In the genomic region with DNA sequence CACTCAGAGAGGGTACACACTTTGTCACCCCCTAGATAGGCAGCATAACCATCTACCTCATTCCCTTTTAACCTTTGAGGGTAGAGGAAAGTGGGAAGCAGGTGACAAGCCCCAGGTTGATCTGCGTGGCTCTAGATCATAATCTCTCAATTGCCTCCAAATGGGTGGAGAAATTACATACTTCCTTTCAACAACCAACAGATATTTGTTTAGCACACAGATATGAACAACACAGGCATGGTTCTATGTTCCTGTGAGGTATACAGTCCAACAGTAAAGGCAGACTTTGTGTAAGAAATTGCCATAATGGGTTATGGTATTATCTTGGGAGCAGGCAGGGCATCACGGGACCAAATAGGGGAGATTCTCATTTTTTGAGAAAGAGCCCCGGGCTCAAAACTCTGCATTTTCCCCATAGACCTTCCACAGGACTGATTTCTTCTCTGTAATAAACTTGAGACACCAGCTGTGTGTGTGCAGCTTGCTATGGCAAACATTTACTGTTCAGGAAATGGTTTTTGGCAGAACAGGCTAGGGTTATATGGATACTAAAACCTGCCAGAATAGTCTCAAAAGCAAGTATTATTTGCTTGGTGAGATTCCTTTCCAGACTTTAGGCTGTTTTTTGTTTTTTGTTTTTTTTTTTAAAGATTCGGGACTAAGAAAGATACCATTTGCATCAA, we compare ENCODE assay signal across 22 cellular contexts.
A peak's percentile ranks its signal among the peaks of the same experiment; 100 is the strongest.
DNase-seq lines count a peak whose midpoint lies in the region; ATAC-seq and TF ChIP-seq lines count a peak whose summit lies in the region.
"Had no signal": no experiment of that assay in that cellular context is flagged by ENCODE, and none has a peak within 500 bp of the region (broad histone marks: within the 10 kb centered on the region; RNA-seq: fewer than 3 reads in every experiment).

No MANE protein-coding gene starts in this region.

- no peak for TF ChIP-seq CTCF in nephron (IDR thresholded peaks at IDR 0.05; ENCODE audit: unreplicated experiment in 3 of 3)

- H3K4me3 Mint-ChIP-seq in nephron: peak overlapping the region in 1 of 3 experiments; percentile 12
- H3K4me3 Mint-ChIP-seq: activated naive CD8-positive, alpha-beta T cell; activated T-helper 1 cell treated with anti-CD3 and anti-CD28 coated beads, Interleukin-12 subunit alpha, Interleukin-12 subunit beta, Interleukin-2, Interleukin-4 antibody, amounts not matched to agents 30 ng/mL and 10 ng/mL and 1 ng/mL, durations not matched to agents 14 hours and 24 hours and 36 hours; dendritic cell treated with granulocyte-macrophage colony-stimulating factor and Interleukin-4, amounts not matched to agents 40 ng/mL and 50 ng/mL, for 4 days; nephron progenitor cell; stimulated activated naive CD8-positive, alpha-beta T cell treated with anti-CD3 and anti-CD28 coated beads, Interleukin-15, amount 100 ng/mL, for 72 hours had no signal

- H3K36me3 Mint-ChIP-seq in nephron (ENCODE audit: low read depth): peaks cover 9% of the 10 kb centered on the region
- H3K36me3 Mint-ChIP-seq: activated naive CD8-positive, alpha-beta T cell had no signal

- peaks cover 21% of the 10 kb centered on the region for H3K4me1 Mint-ChIP-seq in nephron
- H3K4me1 Mint-ChIP-seq: stimulated activated naive CD8-positive, alpha-beta T cell treated with anti-CD3 and anti-CD28 coated beads, Interleukin-15, amount 100 ng/mL, for 72 hours had no signal

- peaks cover 7% of the 10 kb centered on the region for H3K9me3 Mint-ChIP-seq in nephron
- H3K9me3 Mint-ChIP-seq: activated T-helper 1 cell treated with anti-CD3 and anti-CD28 coated beads, Interleukin-12 subunit alpha, Interleukin-12 subunit beta, Interleukin-2, Interleukin-4 antibody, amounts not matched to agents 30 ng/mL and 10 ng/mL and 1 ng/mL, durations not matched to agents 14 hours and 24 hours and 36 hours; dendritic cell treated with granulocyte-macrophage colony-stimulating factor and Interleukin-4, amounts not matched to agents 40 ng/mL and 50 ng/mL, for 4 days; stimulated activated naive CD8-positive, alpha-beta T cell treated with anti-CD3 and anti-CD28 coated beads, Interleukin-15, amount 100 ng/mL, for 72 hours had no signal

- DNase-seq in DMS53 treated with DMSO at 0.1 percent for 48 hours (lab: John Stamatoyannopoulos, UW; ENCODE audit: unreplicated experiment): peak; percentile 69
- DNase-seq in NCI-H2029 (lab: John Stamatoyannopoulos, UW): peak; percentile 86
- DNase-seq in SHP77 treated with DMSO at 0.1 percent for 48 hours (lab: John Stamatoyannopoulos, UW): peak; percentile 66
- no peak for DNase-seq in activated CD4-positive, alpha-beta T cell treated with anti-CD3 and anti-CD28 coated beads, Interleukin-2, amount 50 U/mL, for 4 hours
- no peak for DNase-seq in cerebellum (ENCODE audit: low spot score)
- DNase-seq: AML-193; Karpas-422; NCI-H1694; NCI-H524 treated with DMSO at 0.1 percent for 48 hours; nephron progenitor cell; PC-9; stimulated activated CD4-positive, alpha-beta T cell treated with anti-CD3 and anti-CD28 coated beads, Interleukin-4, amount 100 ng/mL, for 1 hour; stimulated activated naive CD8-positive, alpha-beta T cell treated with anti-CD3 and anti-CD28 coated beads, Interleukin-15, amount 100 ng/mL, for 72 hours; T-helper 9 cell had no signal

- H3K27me3 Mint-ChIP-seq in nephron (ENCODE audit: low read depth): peaks cover 4% of the 10 kb centered on the region
- H3K27me3 Mint-ChIP-seq: activated naive CD8-positive, alpha-beta T cell; dendritic cell treated with granulocyte-macrophage colony-stimulating factor and Interleukin-4, amounts not matched to agents 40 ng/mL and 50 ng/mL, for 4 days; stimulated activated naive CD8-positive, alpha-beta T cell treated with anti-CD3 and anti-CD28 coated beads, Interleukin-15, amount 100 ng/mL, for 72 hours had no signal

- H3K27ac Mint-ChIP-seq in nephron: peak overlapping the region; percentile 63 to 87 (median 80)
- H3K27ac Mint-ChIP-seq: activated naive CD8-positive, alpha-beta T cell; activated T-helper 1 cell treated with anti-CD3 and anti-CD28 coated beads, Interleukin-12 subunit alpha, Interleukin-12 subunit beta, Interleukin-2, Interleukin-4 antibody, amounts not matched to agents 30 ng/mL and 10 ng/mL and 1 ng/mL, durations not matched to agents 14 hours and 24 hours and 36 hours; dendritic cell treated with granulocyte-macrophage colony-stimulating factor and Interleukin-4, amounts not matched to agents 40 ng/mL and 50 ng/mL, for 4 days; nephron progenitor cell; stimulated activated naive CD8-positive, alpha-beta T cell treated with anti-CD3 and anti-CD28 coated beads, Interleukin-15, amount 100 ng/mL, for 72 hours had no signal

- ATAC-seq in GM18907 (IDR thresholded peaks at IDR 0.05; ENCODE audit: unreplicated experiment): no peak
- ATAC-seq in GM18517 (IDR thresholded peaks at IDR 0.05; ENCODE audit: unreplicated experiment): no peak
- ATAC-seq: activated CD4-positive, CD25-positive, alpha-beta regulatory T cell treated with anti-CD3 and anti-CD28 coated beads, Interleukin-2, amount 50 U/mL, for 24 hours; body of pancreas; stimulated activated naive CD8-positive, alpha-beta T cell treated with anti-CD3 and anti-CD28 coated beads, Interleukin-15, amount 100 ng/mL, for 72 hours had no signal

Comparison
In these comparisons a context has a peak if more than half of its experiments do, and no peak if none do; other contexts are left out.
1. DNase-seq: peak in DMS53 treated with DMSO at 0.1 percent for 48 hours (single experiment), NCI-H2029 (single experiment) and SHP77 treated with DMSO at 0.1 percent for 48 hours (single experiment); none in activated CD4-positive, alpha-beta T cell treated with anti-CD3 and anti-CD28 coated beads, Interleukin-2, amount 50 U/mL, for 4 hours (0 of 2) and cerebellum (single experiment).